Comparison of ENCODE assay signal across 10 cellular contexts in genomic region chr5:172906436-172906835, GRCh38. TPM values are rescaled to one million over a fixed set of nuclear protein-coding genes. Genes with fewer than 3 reads are reported as not detected.
DNase-seq lines count a peak whose midpoint lies in the region; ATAC-seq and TF ChIP-seq lines count a peak whose summit lies in the region.
"Had no signal": no experiment of that assay in that cellular context is flagged by ENCODE, and none has a peak within 500 bp of the region (broad histone marks: within the 10 kb centered on the region; RNA-seq: fewer than 3 reads in every experiment).

No MANE protein-coding gene starts in this region.

- no peaks in the 10 kb centered on the region for H3K27me3 Mint-ChIP-seq in mesothelial cell of epicardium (ENCODE audit: low read depth)
- H3K27me3 Mint-ChIP-seq in activated naive CD4-positive, alpha-beta T cell treated with anti-CD3 and anti-CD28 coated beads, Interleukin-2, amount 10 ng/mL, durations not matched to agents 7 days and 5 days: no peaks in the 10 kb centered on the region

- CTCF ChIA-PET in activated naive CD4-positive, alpha-beta T cell treated with anti-CD3 and anti-CD28 coated beads, Interleukin-2, amount 10 ng/mL, durations not matched to agents 7 days and 5 days (lab: Charles Lee): interaction anchor here (1.1 to 2.1 kb wide), 5 partner anchors 24 to 194 kb away, joined by 3 to 8 read pairs (median 4); no protein-coding TSS in a partner anchor

- H3K4me3 ChIP-seq in BLaER1 treated with 17β-estradiol and CSF1 and Interleukin-3, amounts not matched to agents 10 nM and 100 nM: no peak overlapping the region
- H3K4me3 ChIP-seq: spleen had no signal

- peak; percentile 37 for DNase-seq in RPMI7951 (ENCODE audit: low read depth)
- DNase-seq in mesothelial cell of epicardium (ENCODE audit: low spot score in 2 of 2, unreplicated experiment in 2 of 2): no peak
- DNase-seq in SIG-M5 treated with dmso at 0.1 percent for 504 hours (lab: John Stamatoyannopoulos, UW; ENCODE audit: unreplicated experiment): no peak
- DNase-seq in activated naive CD4-positive, alpha-beta T cell treated with anti-CD3 and anti-CD28 coated beads, Interleukin-2, amount 10 ng/mL, durations not matched to agents 7 days and 5 days: no peak
- DNase-seq in NCI-H1436 treated with DMSO at 0.1 percent for 48 hours (lab: John Stamatoyannopoulos, UW): no peak
- no peak for DNase-seq in GF-D8 (lab: John Stamatoyannopoulos, UW)
- DNase-seq: GDM1, spleen had no signal

- H3K9me3 ChIP-seq in BLaER1 treated with 17β-estradiol and CSF1 and Interleukin-3, amounts not matched to agents 10 nM and 100 nM (replicated peaks in 1 of 11): no peaks in the 10 kb centered on the region
- H3K9me3 ChIP-seq: spleen had no signal

- H3K9me3 Mint-ChIP-seq in mesothelial cell of epicardium: no peaks in the 10 kb centered on the region
- no peaks in the 10 kb centered on the region for H3K9me3 Mint-ChIP-seq in activated naive CD4-positive, alpha-beta T cell treated with anti-CD3 and anti-CD28 coated beads, Interleukin-2, amount 10 ng/mL, durations not matched to agents 7 days and 5 days

- no peak for TF ChIP-seq CTCF in mesothelial cell of epicardium (IDR thresholded peaks at IDR 0.05; ENCODE audit: unreplicated experiment)

- H3K36me3 ChIP-seq in BLaER1 treated with 17β-estradiol and CSF1 and Interleukin-3, amounts not matched to agents 10 nM and 100 nM: peaks cover 8 to 87% (median 46%) of the 10 kb centered on the region in 11 experiments; a peak in 19 of 22 replicates

- no peak overlapping the region for H3K4me3 Mint-ChIP-seq in mesothelial cell of epicardium
- no peak overlapping the region for H3K4me3 Mint-ChIP-seq in activated naive CD4-positive, alpha-beta T cell treated with anti-CD3 and anti-CD28 coated beads, Interleukin-2, amount 10 ng/mL, durations not matched to agents 7 days and 5 days

- H3K4me1 Mint-ChIP-seq in mesothelial cell of epicardium: peaks cover 75% of the 10 kb centered on the region
- no peaks in the 10 kb centered on the region for H3K4me1 Mint-ChIP-seq in activated naive CD4-positive, alpha-beta T cell treated with anti-CD3 and anti-CD28 coated beads, Interleukin-2, amount 10 ng/mL, durations not matched to agents 7 days and 5 days

- H4K20me1 ChIP-seq in BLaER1 treated with 17β-estradiol and CSF1 and Interleukin-3, amounts not matched to agents 10 nM and 100 nM: peaks cover 0 to 43% (median 3%) of the 10 kb centered on the region in 11 experiments; a peak in 5 of 22 replicates

- peak overlapping the region; percentile 98 for H3K27ac Mint-ChIP-seq in mesothelial cell of epicardium
- H3K27ac Mint-ChIP-seq in activated naive CD4-positive, alpha-beta T cell treated with anti-CD3 and anti-CD28 coated beads, Interleukin-2, amount 10 ng/mL, durations not matched to agents 7 days and 5 days: no peak overlapping the region

- H3K27me3 ChIP-seq in BLaER1 treated with 17β-estradiol and CSF1 and Interleukin-3, amounts not matched to agents 10 nM and 100 nM: no peaks in the 10 kb centered on the region
- H3K27me3 ChIP-seq: spleen had no signal

- H3K9ac ChIP-seq in BLaER1 treated with 17β-estradiol and CSF1 and Interleukin-3, amounts not matched to agents 10 nM and 100 nM: peak overlapping the region in 5 of 11 experiments; percentile 3 to 42 (median 14); a peak in 3 of 22 replicates

- peak overlapping the region; percentile 3 to 42 (median 21); a peak in 8 of 22 replicates for H3K4me2 ChIP-seq in BLaER1 treated with 17β-estradiol and CSF1 and Interleukin-3, amounts not matched to agents 10 nM and 100 nM

- H3K4me1 ChIP-seq in BLaER1 treated with 17β-estradiol and CSF1 and Interleukin-3, amounts not matched to agents 10 nM and 100 nM: peaks cover 26 to 80% (median 51%) of the 10 kb centered on the region in 10 experiments

- ATAC-seq in GM21526 (IDR thresholded peaks at IDR 0.05; ENCODE audit: low FRiP score, unreplicated experiment): peak; percentile 63

- H3K36me3 Mint-ChIP-seq in mesothelial cell of epicardium: no peaks in the 10 kb centered on the region
- no peaks in the 10 kb centered on the region for H3K36me3 Mint-ChIP-seq in activated naive CD4-positive, alpha-beta T cell treated with anti-CD3 and anti-CD28 coated beads, Interleukin-2, amount 10 ng/mL, durations not matched to agents 7 days and 5 days

- peak overlapping the region in 7 of 11 experiments; percentile 5 to 61 (median 38); a peak in 8 of 22 replicates for H3K27ac ChIP-seq in BLaER1 treated with 17β-estradiol and CSF1 and Interleukin-3, amounts not matched to agents 10 nM and 100 nM

RNA-seq across cellular contexts. Expression of gene RPL26L1, which starts 52.8 kb away (rescaled TPM):
- total RNA-seq in RPMI7951 (2014; rRNA removed; shearing (Covaris generic)): 97.3 and 97.4 TPM in 2 replicates
- total RNA-seq in mesothelial cell of epicardium: 43.0 to 43.9 TPM (median 43.9 TPM) in 3 replicates
